ENCODE assay signal across 26 cellular contexts in the genomic region with DNA sequence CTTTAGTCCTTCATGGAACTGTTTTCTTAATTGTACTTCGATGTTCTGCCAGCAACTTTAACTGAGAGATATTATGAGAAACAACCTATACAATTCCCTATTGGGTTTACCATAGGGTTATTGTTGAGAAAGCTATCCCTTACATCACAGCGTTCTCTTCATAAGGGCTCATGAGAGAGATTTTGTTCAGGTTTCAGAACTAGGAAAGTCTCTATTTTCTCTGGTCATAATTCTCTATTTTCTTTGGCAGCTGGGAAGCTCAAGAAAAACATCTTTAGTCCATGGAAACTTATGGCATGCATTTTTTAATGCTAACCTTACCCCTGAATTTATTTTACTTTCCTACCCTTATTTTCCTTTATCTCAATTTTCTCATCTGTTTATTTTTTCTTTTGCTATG. TPM values are rescaled to one million over a fixed set of nuclear protein-coding genes. Genes with fewer than 3 reads are reported as not detected.
"Had no signal": no experiment of that assay in that cellular context is flagged by ENCODE, and none has a peak within 500 bp of the region (broad histone marks: within the 10 kb centered on the region; RNA-seq: fewer than 3 reads in every experiment).

No MANE protein-coding gene starts in this region.

- H3K27me3 ChIP-seq: ovary, sigmoid colon, tibial nerve, upper lobe of left lung had no signal

- DNase-seq: effector CD8-positive, alpha-beta T cell; endodermal cell; foreskin melanocyte; glutamatergic neuron; heart right ventricle; hippocampal formation; left cardiac atrium; left lung; mesenchymal stem cell; mucosa of descending colon; naive B cell; ovary; posterior cingulate gyrus; psoas muscle; right cardiac atrium; sigmoid colon; spleen; stimulated activated CD4-positive, alpha-beta T cell treated with anti-CD3 and anti-CD28 coated beads, Interleukin-4, amount 100 ng/mL, for 4 hours; stimulated activated naive CD8-positive, alpha-beta T cell treated with anti-CD3 and anti-CD28 coated beads, Interleukin-15, Interleukin-2, amounts not matched to agents 100 U/mL and 50 U/mL, for 24 hours; upper lobe of left lung had no signal

- H3K4me3 ChIP-seq: heart right ventricle, left lung, mucosa of descending colon, ovary, psoas muscle, sigmoid colon, spleen, thoracic aorta, tibial nerve, upper lobe of left lung had no signal

- H3K36me3 ChIP-seq: heart right ventricle, left lung, ovary, sigmoid colon, spleen, thoracic aorta, tibial nerve, upper lobe of left lung had no signal

- H3K4me1 ChIP-seq: heart right ventricle, left lung, psoas muscle, sigmoid colon, spleen, tibial nerve, upper lobe of left lung had no signal

- H3K27ac ChIP-seq: epithelial cell of prostate, heart right ventricle, left lung, ovary, psoas muscle, sigmoid colon, spleen, thoracic aorta, tibial nerve, upper lobe of left lung had no signal

- H3K9me3 ChIP-seq: heart right ventricle, left lung, mucosa of descending colon, ovary, psoas muscle, sigmoid colon, spleen, thoracic aorta, tibial nerve, upper lobe of left lung had no signal

- ATAC-seq: esophagus mucosa; heart right ventricle; left cardiac atrium; left lung; mucosa of descending colon; natural killer cell treated with Interleukin-12 subunit alpha and Interleukin-12 subunit beta and Interleukin-15 and Interleukin-18, amount 100 ng/mL, for 72 hours; psoas muscle; right cardiac atrium; stimulated activated memory B cell treated with anti-CD40 and anti-IgM and Interleukin-4, amounts not matched to agents 10 μg/mL and 1 μg/mL and 100 μg/mL, for 72 hours; stimulated activated naive CD8-positive, alpha-beta T cell treated with anti-CD3 and anti-CD28 coated beads, Interleukin-15, Interleukin-2, amounts not matched to agents 100 U/mL and 50 U/mL, for 24 hours had no signal

RNA-seq across cellular contexts. Expression of gene NMNAT2, which starts 38.2 kb away (rescaled TPM):
- total RNA-seq: natural killer cell treated with Interleukin-12 subunit alpha and Interleukin-12 subunit beta and Interleukin-15 and Interleukin-18, amount 100 ng/mL, for 72 hours had no signal
